Comparison of ENCODE assay signal across 1 cellular context in genomic region chr16:85521737-85522042, GRCh38.
A peak's percentile ranks its signal among the peaks of the same experiment; 100 is the strongest.
TF ChIP-seq lines count a peak whose summit lies in the region.

No MANE protein-coding gene starts in this region.

TF ChIP-seq in HepG2, 621 proteins besides CTCF, POLR2A, EP300 and RAD21 (continued from another document):
- TF ChIP-seq, protein P1, sequence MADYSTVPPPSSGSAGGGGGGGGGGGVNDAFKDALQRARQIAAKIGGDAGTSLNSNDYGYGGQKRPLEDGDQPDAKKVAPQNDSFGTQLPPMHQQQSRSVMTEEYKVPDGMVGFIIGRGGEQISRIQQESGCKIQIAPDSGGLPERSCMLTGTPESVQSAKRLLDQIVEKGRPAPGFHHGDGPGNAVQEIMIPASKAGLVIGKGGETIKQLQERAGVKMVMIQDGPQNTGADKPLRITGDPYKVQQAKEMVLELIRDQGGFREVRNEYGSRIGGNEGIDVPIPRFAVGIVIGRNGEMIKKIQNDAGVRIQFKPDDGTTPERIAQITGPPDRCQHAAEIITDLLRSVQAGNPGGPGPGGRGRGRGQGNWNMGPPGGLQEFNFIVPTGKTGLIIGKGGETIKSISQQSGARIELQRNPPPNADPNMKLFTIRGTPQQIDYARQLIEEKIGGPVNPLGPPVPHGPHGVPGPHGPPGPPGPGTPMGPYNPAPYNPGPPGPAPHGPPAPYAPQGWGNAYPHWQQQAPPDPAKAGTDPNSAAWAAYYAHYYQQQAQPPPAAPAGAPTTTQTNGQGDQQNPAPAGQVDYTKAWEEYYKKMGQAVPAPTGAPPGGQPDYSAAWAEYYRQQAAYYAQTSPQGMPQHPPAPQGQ (CRISPR knock-in tag; IDR thresholded peaks at IDR 0.05; ENCODE audit: borderline replicate concordance) = 0 out of 2 replicates have a peak, but pooled peaks have one; percentile 2
- no peak for TF ChIP-seq FOXO1 (CRISPR knock-in tag; IDR thresholded peaks at IDR 0.05)
- 0 out of 2 replicates have a peak, but pooled peaks have one; percentile 14 for TF ChIP-seq ZNF160 (CRISPR knock-in tag; IDR thresholded peaks at IDR 0.05)
- TF ChIP-seq ZKSCAN8 (CRISPR knock-in tag; IDR thresholded peaks at IDR 0.05; ENCODE audit: borderline replicate concordance) = no peak
- no peak for TF ChIP-seq MZF1 (CRISPR knock-in tag; IDR thresholded peaks at IDR 0.05; ENCODE audit: borderline replicate concordance)
- TF ChIP-seq ZNF572 (CRISPR knock-in tag; IDR thresholded peaks at IDR 0.05) = 0 out of 2 replicates have a peak, but pooled peaks have one; percentile 54
- TF ChIP-seq KLF13 (CRISPR knock-in tag; IDR thresholded peaks at IDR 0.05) = 0 out of 2 replicates have a peak, but pooled peaks have one; percentile 59
- no peak for TF ChIP-seq ZSCAN31 (CRISPR knock-in tag; IDR thresholded peaks at IDR 0.05; ENCODE audit: low read depth)
- TF ChIP-seq, protein P2, sequence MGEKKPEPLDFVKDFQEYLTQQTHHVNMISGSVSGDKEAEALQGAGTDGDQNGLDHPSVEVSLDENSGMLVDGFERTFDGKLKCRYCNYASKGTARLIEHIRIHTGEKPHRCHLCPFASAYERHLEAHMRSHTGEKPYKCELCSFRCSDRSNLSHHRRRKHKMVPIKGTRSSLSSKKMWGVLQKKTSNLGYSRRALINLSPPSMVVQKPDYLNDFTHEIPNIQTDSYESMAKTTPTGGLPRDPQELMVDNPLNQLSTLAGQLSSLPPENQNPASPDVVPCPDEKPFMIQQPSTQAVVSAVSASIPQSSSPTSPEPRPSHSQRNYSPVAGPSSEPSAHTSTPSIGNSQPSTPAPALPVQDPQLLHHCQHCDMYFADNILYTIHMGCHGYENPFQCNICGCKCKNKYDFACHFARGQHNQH (CRISPR knock-in tag; IDR thresholded peaks at IDR 0.05) = no peak
- TF ChIP-seq ZNF713 (CRISPR knock-in tag; IDR thresholded peaks at IDR 0.05) = no peak
- TF ChIP-seq ZNF468 (CRISPR knock-in tag; IDR thresholded peaks at IDR 0.05) = no peak
- 0 out of 2 replicates have a peak, but pooled peaks have one; percentile 35 for TF ChIP-seq ZNF772 (CRISPR knock-in tag; IDR thresholded peaks at IDR 0.05)
- no peak for TF ChIP-seq MXD4 (CRISPR knock-in tag; IDR thresholded peaks at IDR 0.05)
- TF ChIP-seq ZHX1 (CRISPR knock-in tag; IDR thresholded peaks at IDR 0.05; ENCODE audit: low read depth) = 0 out of 2 replicates have a peak, but pooled peaks have one; percentile 33
- 0 out of 2 replicates have a peak, but pooled peaks have one; percentile 27 for TF ChIP-seq NRL (CRISPR knock-in tag; IDR thresholded peaks at IDR 0.05; ENCODE audit: borderline replicate concordance)
- no peak for TF ChIP-seq ZNF737 (CRISPR knock-in tag; IDR thresholded peaks at IDR 0.05; ENCODE audit: borderline replicate concordance)
- TF ChIP-seq, protein P3, sequence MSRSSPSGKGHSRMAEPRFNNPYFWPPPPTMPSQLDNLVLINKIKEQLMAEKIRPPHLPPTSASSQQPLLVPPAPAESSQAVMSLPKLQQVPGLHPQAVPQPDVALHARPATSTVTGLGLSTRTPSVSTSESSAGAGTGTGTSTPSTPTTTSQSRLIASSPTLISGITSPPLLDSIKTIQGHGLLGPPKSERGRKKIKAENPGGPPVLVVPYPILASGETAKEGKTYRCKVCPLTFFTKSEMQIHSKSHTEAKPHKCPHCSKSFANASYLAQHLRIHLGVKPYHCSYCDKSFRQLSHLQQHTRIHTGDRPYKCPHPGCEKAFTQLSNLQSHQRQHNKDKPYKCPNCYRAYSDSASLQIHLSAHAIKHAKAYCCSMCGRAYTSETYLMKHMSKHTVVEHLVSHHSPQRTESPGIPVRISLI (CRISPR knock-in tag; IDR thresholded peaks at IDR 0.05; ENCODE audit: borderline replicate concordance) = no peak
- no peak for TF ChIP-seq SIN3B (IDR thresholded peaks at IDR 0.05; ENCODE audit: low read length)
- 0 out of 2 replicates have a peak, but pooled peaks have one; percentile 42 for TF ChIP-seq HNRNPL (IDR thresholded peaks at IDR 0.05; ENCODE audit: low read depth, low read length)
- no peak for TF ChIP-seq ZSCAN21 (CRISPR knock-in tag; IDR thresholded peaks at IDR 0.05; ENCODE audit: borderline replicate concordance)
